In the genomic region with DNA sequence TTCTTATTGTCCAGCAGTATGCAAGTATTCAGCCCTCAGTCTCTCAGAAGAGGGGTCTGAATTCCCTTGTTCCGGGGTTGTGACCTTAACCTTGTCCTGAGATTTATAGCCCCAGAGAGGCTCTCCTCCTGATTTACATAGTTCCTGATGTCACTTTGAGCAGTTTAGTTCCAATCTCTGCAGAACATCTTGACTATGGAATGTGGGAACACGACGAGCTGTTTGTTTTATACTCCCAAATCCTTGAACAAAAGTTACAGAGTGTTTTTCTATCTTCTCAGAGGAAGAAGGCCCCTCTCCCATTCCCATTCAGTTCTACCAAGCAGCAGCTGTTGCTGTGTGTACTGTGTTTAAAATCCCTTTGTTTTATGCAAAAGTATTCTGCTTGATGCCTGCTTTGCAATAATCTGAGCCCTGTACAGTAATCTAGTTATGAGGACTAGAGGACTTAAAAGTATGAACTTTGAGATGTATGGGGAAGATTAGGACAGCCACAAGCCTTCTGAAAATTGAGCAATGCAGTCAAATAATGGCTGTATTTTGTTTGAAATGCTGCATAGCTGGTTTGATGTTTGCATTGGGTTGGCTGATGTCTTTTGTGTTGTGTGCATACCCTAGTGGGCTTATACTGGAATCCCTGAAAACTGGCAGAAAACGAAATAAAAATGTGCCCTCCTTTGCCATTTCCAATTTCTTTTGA, we compare ENCODE assay signal across 1 cellular context.
TF ChIP-seq lines count a peak whose summit lies in the region.

No MANE protein-coding gene starts in this region.

TF ChIP-seq in HepG2, 621 proteins besides CTCF, POLR2A, EP300 and RAD21 (continued from another document and continues in another):
- TF ChIP-seq, protein P1, sequence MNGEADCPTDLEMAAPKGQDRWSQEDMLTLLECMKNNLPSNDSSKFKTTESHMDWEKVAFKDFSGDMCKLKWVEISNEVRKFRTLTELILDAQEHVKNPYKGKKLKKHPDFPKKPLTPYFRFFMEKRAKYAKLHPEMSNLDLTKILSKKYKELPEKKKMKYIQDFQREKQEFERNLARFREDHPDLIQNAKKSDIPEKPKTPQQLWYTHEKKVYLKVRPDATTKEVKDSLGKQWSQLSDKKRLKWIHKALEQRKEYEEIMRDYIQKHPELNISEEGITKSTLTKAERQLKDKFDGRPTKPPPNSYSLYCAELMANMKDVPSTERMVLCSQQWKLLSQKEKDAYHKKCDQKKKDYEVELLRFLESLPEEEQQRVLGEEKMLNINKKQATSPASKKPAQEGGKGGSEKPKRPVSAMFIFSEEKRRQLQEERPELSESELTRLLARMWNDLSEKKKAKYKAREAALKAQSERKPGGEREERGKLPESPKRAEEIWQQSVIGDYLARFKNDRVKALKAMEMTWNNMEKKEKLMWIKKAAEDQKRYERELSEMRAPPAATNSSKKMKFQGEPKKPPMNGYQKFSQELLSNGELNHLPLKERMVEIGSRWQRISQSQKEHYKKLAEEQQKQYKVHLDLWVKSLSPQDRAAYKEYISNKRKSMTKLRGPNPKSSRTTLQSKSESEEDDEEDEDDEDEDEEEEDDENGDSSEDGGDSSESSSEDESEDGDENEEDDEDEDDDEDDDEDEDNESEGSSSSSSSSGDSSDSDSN (CRISPR knock-in tag; IDR thresholded peaks at IDR 0.05), result no peak
- TF ChIP-seq MYC (CRISPR knock-in tag; IDR thresholded peaks at IDR 0.05; ENCODE audit: borderline replicate concordance), result no peak
- no peak for TF ChIP-seq RBAK (CRISPR knock-in tag; IDR thresholded peaks at IDR 0.05)
- TF ChIP-seq, protein P2, sequence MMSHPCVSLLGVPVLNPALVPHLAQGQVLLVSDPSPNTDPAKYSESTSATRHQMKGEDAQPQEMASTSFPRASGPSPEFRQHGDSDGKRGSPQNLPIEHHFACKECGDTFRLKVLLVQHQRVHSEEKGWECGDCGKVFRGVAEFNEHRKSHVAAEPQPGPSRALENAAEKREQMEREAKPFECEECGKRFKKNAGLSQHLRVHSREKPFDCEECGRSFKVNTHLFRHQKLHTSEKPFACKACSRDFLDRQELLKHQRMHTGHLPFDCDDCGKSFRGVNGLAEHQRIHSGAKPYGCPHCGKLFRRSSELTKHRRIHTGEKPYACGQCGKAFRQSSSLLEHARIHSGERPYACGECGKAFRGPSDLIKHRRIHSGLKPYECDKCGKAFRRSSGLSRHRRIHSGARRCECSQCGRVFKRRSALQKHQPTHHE (CRISPR knock-in tag; IDR thresholded peaks at IDR 0.05; ENCODE audit: borderline replicate concordance), result no peak
- no peak for TF ChIP-seq RFXAP (CRISPR knock-in tag; IDR thresholded peaks at IDR 0.05; ENCODE audit: borderline replicate concordance)
- TF ChIP-seq PITX1 (CRISPR knock-in tag; IDR thresholded peaks at IDR 0.05), result peak; percentile 60
- no peak for TF ChIP-seq EZH2 (conservative IDR thresholded peaks at IDR 0.05; ENCODE audit: low read depth, low read length)
- TF ChIP-seq HMG20B (CRISPR knock-in tag; conservative IDR thresholded peaks at IDR 0.05), result no peak
- TF ChIP-seq ZNF446 (CRISPR knock-in tag; IDR thresholded peaks at IDR 0.05), result no peak
- TF ChIP-seq SAP130 (CRISPR knock-in tag; IDR thresholded peaks at IDR 0.05; ENCODE audit: low read depth), result no peak
- TF ChIP-seq GATAD2A (CRISPR knock-in tag; IDR thresholded peaks at IDR 0.05), result peak; percentile 75
- peak; percentile 91 for TF ChIP-seq CEBPG (CRISPR knock-in tag; IDR thresholded peaks at IDR 0.05)
- TF ChIP-seq JUN (CRISPR knock-in tag; IDR thresholded peaks at IDR 0.05), result no peak
- TF ChIP-seq IKZF1 (IDR thresholded peaks at IDR 0.05), result no peak
- TF ChIP-seq, protein P3, sequence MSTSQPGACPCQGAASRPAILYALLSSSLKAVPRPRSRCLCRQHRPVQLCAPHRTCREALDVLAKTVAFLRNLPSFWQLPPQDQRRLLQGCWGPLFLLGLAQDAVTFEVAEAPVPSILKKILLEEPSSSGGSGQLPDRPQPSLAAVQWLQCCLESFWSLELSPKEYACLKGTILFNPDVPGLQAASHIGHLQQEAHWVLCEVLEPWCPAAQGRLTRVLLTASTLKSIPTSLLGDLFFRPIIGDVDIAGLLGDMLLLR (CRISPR knock-in tag; IDR thresholded peaks at IDR 0.05), result no peak
- TF ChIP-seq ZNF550 (CRISPR knock-in tag; IDR thresholded peaks at IDR 0.05; ENCODE audit: borderline replicate concordance), result no peak
- TF ChIP-seq HDAC6 (IDR thresholded peaks at IDR 0.05; ENCODE audit: low read depth, low read length), result no peak
- TF ChIP-seq SKI (IDR thresholded peaks at IDR 0.05; ENCODE audit: partially characterized antibody), result no peak
- TF ChIP-seq MED13 (CRISPR knock-in tag; IDR thresholded peaks at IDR 0.05), result no peak
- TF ChIP-seq SYNCRIP (IDR thresholded peaks at IDR 0.05; ENCODE audit: insufficient read depth, low read depth, low read length), result no peak
- TF ChIP-seq ZSCAN30 (CRISPR knock-in tag; IDR thresholded peaks at IDR 0.05), result no peak
- TF ChIP-seq ZNF235 (CRISPR knock-in tag; IDR thresholded peaks at IDR 0.05; ENCODE audit: borderline replicate concordance), result no peak
- no peak for TF ChIP-seq KDM1A (CRISPR knock-in tag; IDR thresholded peaks at IDR 0.05)
- no peak for TF ChIP-seq ZBTB3 (CRISPR knock-in tag; IDR thresholded peaks at IDR 0.05; ENCODE audit: borderline replicate concordance, low read depth)
- TF ChIP-seq FOXM1 (CRISPR knock-in tag; IDR thresholded peaks at IDR 0.05), result no peak
- TF ChIP-seq TEAD2 (CRISPR knock-in tag; IDR thresholded peaks at IDR 0.05), result no peak
- no peak for TF ChIP-seq YEATS2 (CRISPR knock-in tag; IDR thresholded peaks at IDR 0.05; ENCODE audit: borderline replicate concordance)
- no peak for TF ChIP-seq ZSCAN25 (CRISPR knock-in tag; IDR thresholded peaks at IDR 0.05)
- TF ChIP-seq ZBTB1 (CRISPR knock-in tag; IDR thresholded peaks at IDR 0.05; ENCODE audit: borderline replicate concordance), result no peak
- peak; percentile 81 for TF ChIP-seq HNF4A (CRISPR knock-in tag; IDR thresholded peaks at IDR 0.05)
- TF ChIP-seq, protein P4, sequence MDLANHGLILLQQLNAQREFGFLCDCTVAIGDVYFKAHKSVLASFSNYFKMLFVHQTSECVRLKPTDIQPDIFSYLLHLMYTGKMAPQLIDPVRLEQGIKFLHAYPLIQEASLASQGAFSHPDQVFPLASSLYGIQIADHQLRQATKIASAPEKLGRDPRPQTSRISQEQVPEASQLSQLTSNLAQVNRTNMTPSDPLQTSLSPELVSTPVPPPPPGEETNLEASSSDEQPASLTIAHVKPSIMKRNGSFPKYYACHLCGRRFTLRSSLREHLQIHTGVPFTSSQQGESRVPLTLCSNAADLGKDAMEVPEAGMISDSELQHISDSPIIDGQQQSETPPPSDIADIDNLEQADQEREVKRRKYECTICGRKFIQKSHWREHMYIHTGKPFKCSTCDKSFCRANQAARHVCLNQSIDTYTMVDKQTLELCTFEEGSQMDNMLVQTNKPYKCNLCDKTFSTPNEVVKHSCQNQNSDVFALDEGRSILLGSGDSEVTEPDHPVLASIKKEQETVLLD (CRISPR knock-in tag; IDR thresholded peaks at IDR 0.05; ENCODE audit: low read depth), result no peak
- no peak for TF ChIP-seq ATRX (CRISPR knock-in tag; IDR thresholded peaks at IDR 0.05; ENCODE audit: borderline replicate concordance)
- no peak for TF ChIP-seq SOX6 (IDR thresholded peaks at IDR 0.05)
- TF ChIP-seq SOX6 (CRISPR knock-in tag; IDR thresholded peaks at IDR 0.05), result peak; percentile 81
- no peak for TF ChIP-seq ZNF567 (CRISPR knock-in tag; IDR thresholded peaks at IDR 0.05; ENCODE audit: borderline replicate concordance)
- TF ChIP-seq PAX8 (CRISPR knock-in tag; IDR thresholded peaks at IDR 0.05; ENCODE audit: borderline replicate concordance), result no peak
- no peak for TF ChIP-seq ZNF737 (CRISPR knock-in tag; IDR thresholded peaks at IDR 0.05; ENCODE audit: borderline replicate concordance)
- TF ChIP-seq, protein P5, sequence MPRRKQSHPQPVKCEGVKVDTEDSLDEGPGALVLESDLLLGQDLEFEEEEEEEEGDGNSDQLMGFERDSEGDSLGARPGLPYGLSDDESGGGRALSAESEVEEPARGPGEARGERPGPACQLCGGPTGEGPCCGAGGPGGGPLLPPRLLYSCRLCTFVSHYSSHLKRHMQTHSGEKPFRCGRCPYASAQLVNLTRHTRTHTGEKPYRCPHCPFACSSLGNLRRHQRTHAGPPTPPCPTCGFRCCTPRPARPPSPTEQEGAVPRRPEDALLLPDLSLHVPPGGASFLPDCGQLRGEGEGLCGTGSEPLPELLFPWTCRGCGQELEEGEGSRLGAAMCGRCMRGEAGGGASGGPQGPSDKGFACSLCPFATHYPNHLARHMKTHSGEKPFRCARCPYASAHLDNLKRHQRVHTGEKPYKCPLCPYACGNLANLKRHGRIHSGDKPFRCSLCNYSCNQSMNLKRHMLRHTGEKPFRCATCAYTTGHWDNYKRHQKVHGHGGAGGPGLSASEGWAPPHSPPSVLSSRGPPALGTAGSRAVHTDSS (CRISPR knock-in tag; conservative IDR thresholded peaks at IDR 0.05), result no peak
- peak; percentile 30; the same call in 1 of the 2 replicates for TF ChIP-seq HNF4G (IDR thresholded peaks at IDR 0.05; ENCODE audit: borderline replicate concordance, low read depth, low read length)
- TF ChIP-seq HNF4G (CRISPR knock-in tag; IDR thresholded peaks at IDR 0.05; ENCODE audit: borderline replicate concordance, low read depth), result no peak
- TF ChIP-seq TRIM24 (CRISPR knock-in tag; IDR thresholded peaks at IDR 0.05), result no peak
- TF ChIP-seq CREB1 (IDR thresholded peaks at IDR 0.05), result no peak
- TF ChIP-seq CREB1 (CRISPR knock-in tag; IDR thresholded peaks at IDR 0.05), result peak; percentile 30; the same call in 1 of the 2 replicates
- TF ChIP-seq SNRNP70 (IDR thresholded peaks at IDR 0.05; ENCODE audit: low read depth, low read length), result no peak
- TF ChIP-seq, protein P6, sequence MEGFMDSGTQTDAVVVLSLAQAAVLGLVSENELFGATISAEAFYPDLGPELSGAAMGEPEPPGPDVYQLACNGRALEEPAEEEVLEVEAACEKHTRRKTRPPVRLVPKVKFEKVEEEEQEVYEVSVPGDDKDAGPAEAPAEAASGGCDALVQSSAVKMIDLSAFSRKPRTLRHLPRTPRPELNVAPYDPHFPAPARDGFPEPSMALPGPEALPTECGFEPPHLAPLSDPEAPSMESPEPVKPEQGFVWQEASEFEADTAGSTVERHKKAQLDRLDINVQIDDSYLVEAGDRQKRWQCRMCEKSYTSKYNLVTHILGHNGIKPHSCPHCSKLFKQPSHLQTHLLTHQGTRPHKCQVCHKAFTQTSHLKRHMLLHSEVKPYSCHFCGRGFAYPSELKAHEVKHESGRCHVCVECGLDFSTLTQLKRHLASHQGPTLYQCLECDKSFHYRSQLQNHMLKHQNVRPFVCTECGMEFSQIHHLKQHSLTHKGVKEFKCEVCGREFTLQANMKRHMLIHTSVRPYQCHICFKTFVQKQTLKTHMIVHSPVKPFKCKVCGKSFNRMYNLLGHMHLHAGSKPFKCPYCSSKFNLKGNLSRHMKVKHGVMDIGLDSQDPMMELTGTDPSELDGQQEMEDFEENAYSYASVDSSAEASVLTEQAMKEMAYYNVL (CRISPR knock-in tag; IDR thresholded peaks at IDR 0.05; ENCODE audit: borderline replicate concordance), result no peak
- TF ChIP-seq PHB2 (IDR thresholded peaks at IDR 0.05; ENCODE audit: partially characterized antibody), result no peak
- TF ChIP-seq FOSL2 (CRISPR knock-in tag; IDR thresholded peaks at IDR 0.05), result 0 out of 2 replicates have a peak, but pooled peaks have one; percentile 10
- no peak for TF ChIP-seq DNMT3B (CRISPR knock-in tag; conservative IDR thresholded peaks at IDR 0.05)
- no peak for TF ChIP-seq TARDBP (CRISPR knock-in tag; IDR thresholded peaks at IDR 0.05)
- no peak for TF ChIP-seq YY1 (IDR thresholded peaks at IDR 0.05; ENCODE audit: insufficient read depth, insufficient replicate concordance, low read depth, low read length)
- TF ChIP-seq DZIP1 (CRISPR knock-in tag; IDR thresholded peaks at IDR 0.05), result no peak
- no peak for TF ChIP-seq HOXA9 (CRISPR knock-in tag; IDR thresholded peaks at IDR 0.05; ENCODE audit: borderline replicate concordance)
- TF ChIP-seq SMYD3 (CRISPR knock-in tag; IDR thresholded peaks at IDR 0.05), result no peak
- TF ChIP-seq MBNL3 (CRISPR knock-in tag; conservative IDR thresholded peaks at IDR 0.05), result no peak
- TF ChIP-seq ZNF530 (CRISPR knock-in tag; IDR thresholded peaks at IDR 0.05; ENCODE audit: low read depth), result no peak
- TF ChIP-seq SOX5 (CRISPR knock-in tag; IDR thresholded peaks at IDR 0.05; ENCODE audit: borderline replicate concordance), result peak; percentile 68; the same call in 1 of the 2 replicates
- TF ChIP-seq ZNF619 (CRISPR knock-in tag; IDR thresholded peaks at IDR 0.05), result no peak
- no peak for TF ChIP-seq THAP9 (CRISPR knock-in tag; IDR thresholded peaks at IDR 0.05; ENCODE audit: borderline replicate concordance)
- TF ChIP-seq RFX1 (IDR thresholded peaks at IDR 0.05), result no peak
